ENCODE assay signal across 8 cellular contexts in genomic region chr2:227325824-227326195, GRCh38. TPM values are rescaled to one million over a fixed set of nuclear protein-coding genes. Genes with fewer than 3 reads are reported as not detected.
A peak's percentile ranks its signal among the peaks of the same experiment; 100 is the strongest.
DNase-seq lines count a peak whose midpoint lies in the region; ATAC-seq and TF ChIP-seq lines count a peak whose summit lies in the region.

No MANE protein-coding gene starts in this region.

- H3K9ac ChIP-seq in SK-N-MC (ENCODE audit: insufficient read length), result peak overlapping the region; percentile 94

- H3K9me3 ChIP-seq in SK-N-MC (ENCODE audit: low read depth, low read length), result no peaks in the 10 kb centered on the region; the same call in 1 of the 2 replicates

- peak overlapping the region; percentile 96 for H3K4me3 ChIP-seq in SK-N-MC
- H3K4me3 ChIP-seq in epithelial cell of esophagus (ENCODE audit: low read length), result peak overlapping the region; percentile 96
- H3K4me3 ChIP-seq in urinary bladder (ENCODE audit: low read depth, low read length), result peak overlapping the region; percentile 90

- DNase-seq in 8988T (peak; percentile 20), GDM1 (lab: John Stamatoyannopoulos, UW) (peak; percentile 6), SK-N-MC (ENCODE audit: low read depth, low spot score) (no peak), epithelial cell of esophagus (ENCODE audit: low read depth) (peak; percentile 52), midbrain (lab: John Stamatoyannopoulos, UW) (peak; percentile 65)

- H3K4me1 ChIP-seq in urinary bladder (ENCODE audit: insufficient read depth), result no peaks in the 10 kb centered on the region

- ATAC-seq in HG03095 (IDR thresholded peaks at IDR 0.05; ENCODE audit: unreplicated experiment), result peak; percentile 13
- ATAC-seq in HG02840 (IDR thresholded peaks at IDR 0.05; ENCODE audit: low FRiP score, unreplicated experiment), result no peak

- H3K36me3 ChIP-seq in SK-N-MC (ENCODE audit: insufficient read depth, low read length) (peaks cover 18% of the 10 kb centered on the region), urinary bladder (ENCODE audit: insufficient read depth) (no peaks in the 10 kb centered on the region)

- under 1% methylated on average over 13 of the region's 13 CpGs for WGBS in urinary bladder

- no peak for TF ChIP-seq CTCF in epithelial cell of esophagus (IDR thresholded peaks at IDR 0.05; ENCODE audit: insufficient read depth, low read depth, low read length, missing control alignments)

- H3K27ac ChIP-seq in SK-N-MC (no peak overlapping the region), urinary bladder (ENCODE audit: low read depth) (no peak overlapping the region)

RNA-seq across cellular contexts. Expression of gene MFF, which starts 0.8 kb away (rescaled TPM):
- 126 TPM for total RNA-seq in urinary bladder
- polyA plus RNA-seq in urinary bladder, result 78.2 TPM

RNA-seq across cellular contexts. Expression of gene TM4SF20, which starts 53.3 kb away (rescaled TPM):
- not detected for total RNA-seq in urinary bladder
- polyA plus RNA-seq in urinary bladder, result not detected
